In the genomic region with DNA sequence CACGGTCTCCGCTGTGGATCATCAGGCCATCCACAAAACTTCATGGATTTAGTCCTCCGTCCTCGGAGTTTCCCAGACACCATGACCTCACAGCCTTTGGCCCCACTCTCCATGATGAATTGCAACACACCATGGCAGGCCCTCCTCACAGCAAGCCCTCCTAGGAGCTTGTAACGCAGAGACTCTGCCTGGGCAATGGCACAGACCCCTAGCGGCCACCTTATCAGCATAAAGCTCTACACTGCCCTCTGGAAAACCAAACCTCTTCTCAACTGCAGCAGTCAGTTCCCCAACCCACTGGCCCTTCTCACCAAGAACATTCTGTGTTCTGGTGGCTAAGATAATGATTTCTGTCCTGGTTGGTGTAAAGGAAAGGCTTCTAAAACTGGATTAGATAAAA, we compare ENCODE assay signal across 17 cellular contexts.
"Had no signal": no experiment of that assay in that cellular context is flagged by ENCODE, and none has a peak within 500 bp of the region (broad histone marks: within the 10 kb centered on the region; RNA-seq: fewer than 3 reads in every experiment).

No MANE protein-coding gene starts in this region.

- H3K27me3 ChIP-seq: esophagus squamous epithelium, stomach had no signal

- H3K27ac ChIP-seq: esophagus squamous epithelium, lower lobe of right lung, stomach, thoracic aorta had no signal

- H3K4me1 ChIP-seq: esophagus squamous epithelium, lower lobe of right lung, stomach had no signal

- H3K4me3 ChIP-seq: esophagus squamous epithelium, lower lobe of right lung, stomach, thoracic aorta had no signal

- DNase-seq: activated CD4-positive, alpha-beta T cell treated with anti-CD3 and anti-CD28 coated beads, Interleukin-2, amount 50 U/mL, for 4 hours; activated CD4-positive, CD25-positive, alpha-beta regulatory T cell treated with anti-CD3 and anti-CD28 coated beads, Interleukin-2, amount 50 U/mL, for 72 hours; activated naive CD4-positive, alpha-beta T cell; activated naive CD8-positive, alpha-beta T cell treated with anti-CD3 and anti-CD28 coated beads, Interleukin-2, amount 10 ng/mL, durations not matched to agents 7 days and 5 days; activated T-cell treated with anti-CD3 and anti-CD28 coated beads for 4 hours; central memory CD4-positive, alpha-beta T cell; cortex of kidney; effector CD4-positive, alpha-beta T cell; esophagus squamous epithelium; hypothalamus; immature natural killer cell; left cardiac atrium; lower lobe of right lung; midbrain; stimulated activated CD4-positive, alpha-beta T cell treated with anti-CD3 and anti-CD28 coated beads, Interleukin-2, amount 100 ng/mL, for 24 hours; stomach had no signal

- H3K36me3 ChIP-seq: esophagus squamous epithelium, lower lobe of right lung, stomach, thoracic aorta had no signal

- ATAC-seq: left cardiac atrium, lower lobe of right lung had no signal
